Comparison of ENCODE assay signal across 16 cellular contexts in the genomic region with DNA sequence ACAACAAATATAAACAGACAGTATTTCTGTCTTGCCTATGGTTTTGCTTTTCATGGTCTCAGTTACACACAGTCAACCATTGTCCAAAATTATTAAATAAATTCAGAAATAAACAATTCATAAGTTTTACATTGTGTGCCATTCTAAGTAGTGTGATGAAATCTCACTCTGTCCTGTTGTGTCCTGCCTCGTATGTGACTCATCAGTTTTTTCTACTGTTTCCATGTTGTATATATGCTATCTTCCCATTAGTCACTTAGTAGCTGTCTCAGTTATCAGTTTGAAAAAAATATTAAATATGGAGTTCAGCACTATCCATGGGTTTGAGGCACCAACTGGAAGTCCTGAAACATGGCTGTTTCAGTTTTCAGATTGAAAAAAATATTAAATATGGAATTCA.
"Had no signal": no experiment of that assay in that cellular context is flagged by ENCODE, and none has a peak within 500 bp of the region (broad histone marks: within the 10 kb centered on the region; RNA-seq: fewer than 3 reads in every experiment).

No MANE protein-coding gene starts in this region.

- H3K27ac Mint-ChIP-seq: naive thymus-derived CD4-positive, alpha-beta T cell; nephron progenitor cell had no signal

- H3K79me2 ChIP-seq: parathyroid adenoma had no signal

- H3K9me3 Mint-ChIP-seq: nephron progenitor cell had no signal

- H3K36me3 ChIP-seq: heart right ventricle, right atrium auricular region, sigmoid colon, stomach had no signal

- H3K27ac ChIP-seq: heart right ventricle, parathyroid adenoma, right atrium auricular region, sigmoid colon, stomach had no signal

- H3K4me3 Mint-ChIP-seq: naive thymus-derived CD4-positive, alpha-beta T cell; nephron progenitor cell had no signal

- H3K4me1 Mint-ChIP-seq: naive thymus-derived CD4-positive, alpha-beta T cell; nephron progenitor cell had no signal

- H3K9me3 ChIP-seq: sigmoid colon had no signal

- H3K36me3 Mint-ChIP-seq: naive thymus-derived CD4-positive, alpha-beta T cell had no signal

- H2AFZ ChIP-seq: parathyroid adenoma had no signal

- H3K4me1 ChIP-seq: heart right ventricle, parathyroid adenoma, right atrium auricular region, sigmoid colon, stomach had no signal

- H3K27me3 Mint-ChIP-seq: naive thymus-derived CD4-positive, alpha-beta T cell had no signal

- H3K9ac ChIP-seq: parathyroid adenoma had no signal

- H3K4me3 ChIP-seq: heart right ventricle, right atrium auricular region, sigmoid colon, stomach had no signal

- H3K27me3 ChIP-seq: heart right ventricle, right atrium auricular region, sigmoid colon, stomach had no signal

- DNase-seq: cerebellar nuclear complex; dermis blood vessel endothelial cell; foreskin fibroblast; heart right ventricle; hypothalamus; kidney glomerular epithelial cell; naive thymus-derived CD4-positive, alpha-beta T cell; nephron progenitor cell; sigmoid colon; small intestine; stimulated activated CD4-positive, alpha-beta T cell treated with anti-CD3 and anti-CD28 coated beads, Interleukin-12 subunit alpha, Interleukin-12 subunit beta, amount 100 ng/mL, for 4 hours; stimulated activated naive CD4-positive, alpha-beta T cell; stomach; substantia nigra had no signal
